ENCODE assay signal across 20 cellular contexts in genomic region chr20:4418141-4418540, GRCh38.
DNase-seq lines count a peak whose midpoint lies in the region; ATAC-seq, FAIRE-seq and TF ChIP-seq lines count a peak whose summit lies in the region.
"Had no signal": no experiment of that assay in that cellular context is flagged by ENCODE, and none has a peak within 500 bp of the region (broad histone marks: within the 10 kb centered on the region; RNA-seq: fewer than 3 reads in every experiment).

No MANE protein-coding gene starts in this region.

- H4K20me1 ChIP-seq in HepG2 (ENCODE audit: insufficient read depth, low read length) = no peaks in the 10 kb centered on the region
- H4K20me1 ChIP-seq in PC-3 (ENCODE audit: low read length) = no peaks in the 10 kb centered on the region
- H4K20me1 ChIP-seq: BLaER1 treated with 17β-estradiol and CSF1 and Interleukin-3, amounts not matched to agents 10 nM and 100 nM had no signal

- no peak for FAIRE-seq in HepG2 (lab: Jason Lieb, UNC)
- FAIRE-seq: D721Med, G401.6, GM12891, GM19239 had no signal

- no peak for TF ChIP-seq POLR2A in HepG2 (IDR thresholded peaks at IDR 0.05; ENCODE audit: insufficient read depth in 1 of 2, low read depth in 2 of 2, low read length in 2 of 2)
- no peak for TF ChIP-seq POLR2A in right lobe of liver (IDR thresholded peaks at IDR 0.05)

- in situ Hi-C loops in HepG2 (cut with HindIII; ENCODE audit: extremely low pct_ligation_motif_present, low pct_unique_long_range_greater_than_20kb) = no loop called here

- TF ChIP-seq CTCF in HepG2 (CRISPR knock-in tag; IDR thresholded peaks at IDR 0.05) (no peak), right lobe of liver (IDR thresholded peaks at IDR 0.05) (no peak), PC-3 (conservative IDR thresholded peaks at IDR 0.05; ENCODE audit: low read depth, low read length) (no peak)

- H3K9ac ChIP-seq in HepG2 (ENCODE audit: insufficient read depth, low read depth, low read length) = no peak overlapping the region
- no peak overlapping the region for H3K9ac ChIP-seq in PC-3 (ENCODE audit: low read length)
- H3K9ac ChIP-seq: BLaER1 treated with 17β-estradiol and CSF1 and Interleukin-3, amounts not matched to agents 10 nM and 100 nM had no signal

- no peaks in the 10 kb centered on the region for H3K9me2 ChIP-seq in PC-3 (replicated peaks; ENCODE audit: low read length)

- no peak overlapping the region for H3K4me2 ChIP-seq in HepG2 (ENCODE audit: low read depth, low read length)
- no peak overlapping the region for H3K4me2 ChIP-seq in PC-3 (ENCODE audit: low read length)
- H3K4me2 ChIP-seq: BLaER1 treated with 17β-estradiol and CSF1 and Interleukin-3, amounts not matched to agents 10 nM and 100 nM had no signal

- ATAC-seq in HepG2 (no peak), right lobe of liver (no peak), PC-3 (no peak)
- ATAC-seq: CD8-positive, alpha-beta T cell had no signal

- H3K79me2 ChIP-seq in HepG2 (ENCODE audit: insufficient read depth, low read length) (no peaks in the 10 kb centered on the region), PC-3 (ENCODE audit: low read length) (no peaks in the 10 kb centered on the region)

- CTCF ChIA-PET in HepG2 (lab: Yijun Ruan, JAX; ENCODE audit: low intra/inter-chr PET ratio, low total read pairs) (no interaction called here), PC-3 (lab: Charles Lee) (no interaction called here)

- H3K4me3 ChIP-seq in HepG2 (replicated peaks in 1 of 3; ENCODE audit: insufficient read depth in 1 of 3, low read depth in 2 of 3, low read length in 3 of 3) (no peak overlapping the region), right lobe of liver (no peak overlapping the region), PC-3 (ENCODE audit: low read length) (no peak overlapping the region)
- H3K4me3 ChIP-seq: BLaER1 treated with 17β-estradiol and CSF1 and Interleukin-3, amounts not matched to agents 10 nM and 100 nM had no signal

- DNase-seq in HepG2 (ENCODE audit: low spot score) (no peak), right lobe of liver (no peak), PC-3 (no peak), AG20443 (ENCODE audit: low spot score) (no peak)
- no peak for DNase-seq in effector CD8-positive, alpha-beta T cell (lab: John Stamatoyannopoulos, UW)
- DNase-seq: ACHN; AML-193; Caco-2; Calu3; CD4-positive, alpha-beta T cell; CD8-positive, alpha-beta T cell; DMS79 treated with DMSO at 0.1 percent for 48 hours; GF-D8 had no signal

- H3K4me1 ChIP-seq in HepG2 (ENCODE audit: insufficient read depth, low read length) = no peaks in the 10 kb centered on the region
- H3K4me1 ChIP-seq in right lobe of liver = no peaks in the 10 kb centered on the region
- H3K4me1 ChIP-seq in PC-3 (ENCODE audit: insufficient read depth, low read length) = no peaks in the 10 kb centered on the region
- H3K4me1 ChIP-seq: Caco-2 had no signal

- H3K27me3 ChIP-seq in HepG2 (ENCODE audit: control insufficient read depth in 1 of 2, insufficient read depth in 2 of 2, low read length in 2 of 2) (no peaks in the 10 kb centered on the region), right lobe of liver (no peaks in the 10 kb centered on the region), PC-3 (ENCODE audit: low read length) (no peaks in the 10 kb centered on the region)
- H3K27me3 ChIP-seq: BLaER1 treated with 17β-estradiol and CSF1 and Interleukin-3, amounts not matched to agents 10 nM and 100 nM had no signal

- TF ChIP-seq EP300 in HepG2 (IDR thresholded peaks at IDR 0.05; ENCODE audit: low read depth in 2 of 2, low read length in 2 of 2) = no peak
- TF ChIP-seq EP300 in HepG2 (CRISPR knock-in tag; IDR thresholded peaks at IDR 0.05; ENCODE audit: borderline replicate concordance) = no peak

- BruUV-seq in HepG2 (replicated peaks; lab: Mats Ljungman, UMichigan) (no TSS peak), PC-3 (replicated peaks; lab: Mats Ljungman, UMichigan) (no TSS peak)

- intact Hi-C loops in HepG2 (cut with micrococcal nuclease; ENCODE audit: unreplicated experiment) (no loop called here), right lobe of liver (cut with DNase I) (no loop called here), PC-3 (cut with micrococcal nuclease) (no loop called here)

- no peak for TF ChIP-seq RAD21 in HepG2 (CRISPR knock-in tag; IDR thresholded peaks at IDR 0.05)

- POLR2A ChIA-PET in HepG2 (lab: Yijun Ruan, JAX) (no interaction called here), PC-3 (lab: Charles Lee; ENCODE audit: unreplicated experiment) (no interaction called here)

- no peaks in the 10 kb centered on the region for H3F3A ChIP-seq in PC-3 (ENCODE audit: low read length, unreplicated experiment)

- no peak overlapping the region for H3K27ac ChIP-seq in HepG2 (ENCODE audit: extremely low read length, insufficient read depth, low read length)
- H3K27ac ChIP-seq in right lobe of liver = no peak overlapping the region
- H3K27ac ChIP-seq in PC-3 (ENCODE audit: low read length) = no peak overlapping the region
- H3K27ac ChIP-seq: 22Rv1; BLaER1 treated with 17β-estradiol and CSF1 and Interleukin-3, amounts not matched to agents 10 nM and 100 nM; C4-2B had no signal

- WGBS in HepG2 (ENCODE audit: low lambda C conversion rate) = 40% methylated on average over 4 of the region's 4 CpGs
- WGBS in right lobe of liver (ENCODE audit: insufficient coverage, low coverage, low lambda C conversion rate, missing lambda C conversion rate) = 65% methylated on average over 4 of the region's 4 CpGs

- H3K36me3 ChIP-seq in HepG2 (replicated peaks in 1 of 2; ENCODE audit: control insufficient read depth in 1 of 2, insufficient read depth in 2 of 2, low read length in 2 of 2) = no peaks in the 10 kb centered on the region
- H3K36me3 ChIP-seq in right lobe of liver = no peaks in the 10 kb centered on the region
- no peaks in the 10 kb centered on the region for H3K36me3 ChIP-seq in PC-3 (ENCODE audit: low read depth, low read length)
- H3K36me3 ChIP-seq: BLaER1 treated with 17β-estradiol and CSF1 and Interleukin-3, amounts not matched to agents 10 nM and 100 nM had no signal

- no peaks in the 10 kb centered on the region for H3K9me3 ChIP-seq in HepG2 (ENCODE audit: low read length)
- H3K9me3 ChIP-seq in right lobe of liver = no peaks in the 10 kb centered on the region
- H3K9me3 ChIP-seq in PC-3 (ENCODE audit: low read length) = no peaks in the 10 kb centered on the region

- H2AFZ ChIP-seq in HepG2 (ENCODE audit: low read length) (no peak overlapping the region), PC-3 (ENCODE audit: low read length) (peak overlapping the region; percentile 19; the same call in 1 of the 2 replicates)

TF ChIP-seq in HepG2, 621 proteins besides CTCF, POLR2A, EP300 and RAD21:
- peak; percentile 68 for TF ChIP-seq USF2 (IDR thresholded peaks at IDR 0.05; ENCODE audit: low read depth, low read length)
- TF ChIP-seq USF2 (CRISPR knock-in tag; IDR thresholded peaks at IDR 0.05; ENCODE audit: borderline replicate concordance) = no peak
- peak; percentile 92 for TF ChIP-seq RAD51 (IDR thresholded peaks at IDR 0.05; ENCODE audit: borderline replicate concordance)
- TF ChIP-seq AHR (CRISPR knock-in tag; IDR thresholded peaks at IDR 0.05) = no peak
- no peak for TF ChIP-seq THAP9 (CRISPR knock-in tag; IDR thresholded peaks at IDR 0.05; ENCODE audit: borderline replicate concordance)
- TF ChIP-seq DRAP1 (CRISPR knock-in tag; IDR thresholded peaks at IDR 0.05) = no peak
TF ChIP-seq in HepG2: peak in this region for 2.
